ENCODE assay signal across 17 cellular contexts in genomic region chr12:93662961-93663728, GRCh38. TPM values are rescaled to one million over a fixed set of nuclear protein-coding genes. Genes with fewer than 3 reads are reported as not detected.
A peak's percentile ranks its signal among the peaks of the same experiment; 100 is the strongest.
DNase-seq lines count a peak whose midpoint lies in the region; ATAC-seq, FAIRE-seq and TF ChIP-seq lines count a peak whose summit lies in the region.
"Had no signal": no experiment of that assay in that cellular context is flagged by ENCODE, and none has a peak within 500 bp of the region (broad histone marks: within the 10 kb centered on the region; RNA-seq: fewer than 3 reads in every experiment).

No MANE protein-coding gene starts in this region.

- H3K9me1 ChIP-seq in K562 (ENCODE audit: control insufficient read depth, insufficient read depth, low read length): no peaks in the 10 kb centered on the region

- no peak for TF ChIP-seq RAD21 in K562 (CRISPR knock-in tag; conservative IDR thresholded peaks at IDR 0.05 in 1 of 2, IDR thresholded peaks at IDR 0.05 in 1 of 2)

- TF ChIP-seq POLR2A in K562 (conservative IDR thresholded peaks at IDR 0.05): no peak

- no peaks in the 10 kb centered on the region for H3K36me3 ChIP-seq in left ventricle myocardium inferior
- H3K36me3 ChIP-seq in K562 (ENCODE audit: control insufficient read depth, insufficient read depth, low read length): no peaks in the 10 kb centered on the region
- H3K36me3 ChIP-seq: upper lobe of left lung had no signal

- POLR2A ChIA-PET in K562 (lab: Yijun Ruan, JAX): interaction anchor here (1.5 to 2.5 kb wide), 2 partner anchors 14 to 16 kb away, joined by 4 to 14 read pairs; partner anchors contain the start of gene CRADD

- CTCF ChIA-PET in K562 (lab: Yijun Ruan, JAX; ENCODE audit: low intra/inter-chr PET ratio): no interaction called here

- no TSS peak for BruUV-seq in K562 (replicated peaks; lab: Mats Ljungman, UMichigan)

- no peaks in the 10 kb centered on the region for H3K9me3 ChIP-seq in left ventricle myocardium inferior (replicated peaks)
- no peaks in the 10 kb centered on the region for H3K9me3 ChIP-seq in K562 (replicated peaks; ENCODE audit: control insufficient read depth, insufficient read depth, low read depth, low read length)
- H3K9me3 ChIP-seq: upper lobe of left lung had no signal

- H3K4me3 ChIP-seq in left ventricle myocardium inferior (no peak overlapping the region), K562 (no peak overlapping the region)
- H3K4me3 ChIP-seq: upper lobe of left lung had no signal

- in situ Hi-C loops in K562 (cut with MboI): no loop called here

- no peak for FAIRE-seq in K562 (lab: Jason Lieb, UNC)
- FAIRE-seq: G401.6, GM12891 had no signal

- intact Hi-C loops in Right ventricle myocardium superior (cut with DNase I) (no loop called here), left ventricle myocardium inferior (cut with micrococcal nuclease) (no loop called here), K562 (cut with micrococcal nuclease) (no loop called here)

- H3K4me2 ChIP-seq in K562 (ENCODE audit: insufficient read depth, low read length): no peak overlapping the region

- H3K9ac ChIP-seq in K562 (ENCODE audit: insufficient read depth in 1 of 2, low read depth in 2 of 2, low read length in 2 of 2): no peak overlapping the region

- DNase-seq in Right ventricle myocardium superior (peak; percentile 47), left ventricle myocardium inferior (no peak), K562 (ENCODE audit: extremely low read depth in 1 of 4, low spot score in 3 of 4) (no peak), left kidney (ENCODE audit: low read depth, low spot score) (peak; percentile 46), NCI-H1436 treated with DMSO at 0.1 percent for 48 hours (lab: John Stamatoyannopoulos, UW) (no peak), RPMI8226 (no peak)
- DNase-seq: activated gamma-delta T cell treated with Interleukin-2 at 50 U/mL for 16 hours; CD8-positive, alpha-beta memory T cell; hippocampal formation; NCI-H1048; stimulated activated naive B cell treated with anti-CD40 and anti-IgM and Interleukin-4, amounts not matched to agents 10 μg/mL and 1 μg/mL and 100 μg/mL, for 72 hours; T-helper 1 cell; upper lobe of left lung had no signal

- no peaks in the 10 kb centered on the region for H3K4me1 ChIP-seq in left ventricle myocardium inferior
- peaks cover 0 to 19% of the 10 kb centered on the region in 2 experiments; a peak in 3 of 5 replicates for H3K4me1 ChIP-seq in K562 (replicated peaks in 1 of 2; ENCODE audit: control insufficient read depth in 2 of 2, insufficient read depth in 2 of 2, low read length in 2 of 2)
- H3K4me1 ChIP-seq: upper lobe of left lung had no signal

- H3K27me3 ChIP-seq in left ventricle myocardium inferior (ENCODE audit: low read depth) (no peaks in the 10 kb centered on the region), K562 (ENCODE audit: control insufficient read depth in 2 of 2, insufficient read depth in 2 of 2, low read length in 2 of 2) (no peaks in the 10 kb centered on the region)
- H3K27me3 ChIP-seq: upper lobe of left lung had no signal

- ATAC-seq in Right ventricle myocardium superior (ENCODE audit: poor library complexity) (peak; percentile 80), K562 (peak; percentile 43), GM18520 (IDR thresholded peaks at IDR 0.05; ENCODE audit: unreplicated experiment) (no peak), GM18861 (IDR thresholded peaks at IDR 0.05; ENCODE audit: unreplicated experiment) (no peak)
- ATAC-seq: stimulated activated naive B cell treated with anti-CD40 and anti-IgM and Interleukin-4, amounts not matched to agents 10 μg/mL and 1 μg/mL and 100 μg/mL, for 72 hours had no signal

- no peak for TF ChIP-seq CTCF in left ventricle myocardium inferior (IDR thresholded peaks at IDR 0.05; ENCODE audit: borderline replicate concordance)
- no peak for TF ChIP-seq CTCF in K562 (IDR thresholded peaks at IDR 0.05 in 2 of 3, conservative IDR thresholded peaks at IDR 0.05 in 1 of 3; ENCODE audit: insufficient read depth in 2 of 3, low read depth in 1 of 3, low read length in 3 of 3)

- no peak for TF ChIP-seq EP300 in K562 (IDR thresholded peaks at IDR 0.05; ENCODE audit: low read length)

- no peaks in the 10 kb centered on the region for H4K20me1 ChIP-seq in K562 (replicated peaks; ENCODE audit: control insufficient read depth, insufficient read depth, low read length)

- no peaks in the 10 kb centered on the region for H3K79me2 ChIP-seq in K562 (ENCODE audit: control insufficient read depth, insufficient read depth, low read length)

- H3K27ac ChIP-seq in left ventricle myocardium inferior (replicated peaks): no peak overlapping the region
- no peak overlapping the region for H3K27ac ChIP-seq in K562 (ENCODE audit: extremely low read depth, low read depth, low read length)
- H3K27ac ChIP-seq: upper lobe of left lung had no signal

- peak overlapping the region; percentile 61 for H2AFZ ChIP-seq in K562 (ENCODE audit: low read depth, low read length)

- WGBS in K562 (ENCODE audit: insufficient coverage, low coverage, missing lambda C conversion rate): 58% methylated on average over 4 of the region's 4 CpGs

TF ChIP-seq in K562, 482 proteins besides CTCF, POLR2A, EP300 and RAD21 (continues in another document):
- no peak for TF ChIP-seq ZNF318 (IDR thresholded peaks at IDR 0.05; ENCODE audit: borderline replicate concordance in 1 of 2, low read depth in 1 of 2)

RNA-seq across cellular contexts. Expression of gene CRADD, which starts 14.0 kb away (rescaled TPM):
- 35.8 TPM for total RNA-seq in Right ventricle myocardium superior
- total RNA-seq in left ventricle myocardium inferior: 46.4 TPM
- total RNA-seq in K562 (2011; cell fraction: chromatin; rRNA removed; ENCODE audit: low replicate concordance): 40.5 and 42.6 TPM in 2 replicates
- total RNA-seq in K562 (2011; cell fraction: nucleolus; rRNA removed): 19.3 and 19.5 TPM in 2 replicates
- 30.1 and 58.6 TPM in 2 replicates for total RNA-seq in K562 (2011; cell fraction: nucleoplasm; rRNA removed)
- total RNA-seq in K562 (2014; rRNA removed): 34.0 and 41.1 TPM in 2 replicates
- total RNA-seq in K562 (2014; rRNA removed; fragmentation: Illumina TruSeq; extraction: Trizol): 25.9 and 36.2 TPM in 2 replicates
- 25.2 and 26.4 TPM in 2 replicates for total RNA-seq in K562 (2015; rRNA removed; fragmentation: Illumina TruSeq; extraction: Trizol)
- 29.5 and 31.4 TPM in 2 replicates for total RNA-seq in K562 (2021)
- polyA plus RNA-seq in K562 (2011; rRNA removed): 25.9 and 26.6 TPM in 2 replicates
- polyA plus RNA-seq in K562 (2011; cell fraction: cytosol; rRNA removed): 34.4 and 35.1 TPM in 2 replicates
- polyA plus RNA-seq in K562 (2011; cell fraction: nucleus; rRNA removed): 9.0 and 12.8 TPM in 2 replicates
- 29.0 and 43.4 TPM in 2 replicates for polyA plus RNA-seq in K562 (2012)
- 24.1 and 32.1 TPM in 2 replicates for polyA plus RNA-seq in K562 (2014; fragmentation: Illumina TruSeq; extraction: Trizol)
- polyA plus RNA-seq in K562 (2014; fragmentation: Nextera tagmentation; extraction: Ambion mirVana): 10 to 100 TPM; 20.5 to 24.9 TPM
- 38.2 and 38.6 TPM in 2 replicates for polyA plus RNA-seq in K562 (2014; rRNA removed)
- polyA minus RNA-seq in K562 (2011; rRNA and poly(A)+ RNA removed): 15.8 and 23.3 TPM in 2 replicates
- polyA minus RNA-seq in K562 (2011; cell fraction: cytosol; rRNA and poly(A)+ RNA removed): 5.2 and 10.3 TPM in 2 replicates
- 12.8 and 14.1 TPM in 2 replicates for polyA minus RNA-seq in K562 (2011; cell fraction: nucleus; rRNA and poly(A)+ RNA removed)

Comparison
In these comparisons a context has a peak if more than half of its experiments do, and no peak if none do; other contexts are left out.
1. DNase-seq: peak in Right ventricle myocardium superior (single experiment) and left kidney (single experiment); none in left ventricle myocardium inferior (single experiment), K562 (0 of 4), NCI-H1436 treated with DMSO at 0.1 percent for 48 hours (single experiment) and RPMI8226 (single experiment).
2. ATAC-seq: peak in Right ventricle myocardium superior (single experiment) and K562 (single experiment); none in GM18520 (single experiment) and GM18861 (single experiment).